ENCODE assay signal across 7 cellular contexts in genomic region chr3:113844622-113845222, GRCh38. TPM values are rescaled to one million over a fixed set of nuclear protein-coding genes. Genes with fewer than 3 reads are reported as not detected.
DNase-seq lines count a peak whose midpoint lies in the region; ATAC-seq and TF ChIP-seq lines count a peak whose summit lies in the region.

No MANE protein-coding gene starts in this region.

- H3K36me3 ChIP-seq in IMR-90 (ENCODE audit: control insufficient read depth, insufficient read depth, low read length): no peaks in the 10 kb centered on the region

- ATAC-seq in IMR-90 (ENCODE audit: low read depth): peak; percentile 80
- ATAC-seq in GM21390 (IDR thresholded peaks at IDR 0.05; ENCODE audit: unreplicated experiment): no peak
- no peak for ATAC-seq in GM21786 (IDR thresholded peaks at IDR 0.05; ENCODE audit: unreplicated experiment)

- no peak overlapping the region for H3K23ac ChIP-seq in IMR-90 (ENCODE audit: low read depth, low read length)

- no peaks in the 10 kb centered on the region for H4K20me1 ChIP-seq in IMR-90 (ENCODE audit: insufficient read depth, low read length)

- H3K56ac ChIP-seq in IMR-90 (ENCODE audit: extremely low read depth, insufficient read depth, low read length): no peak overlapping the region

- H3K9me3 ChIP-seq in IMR-90 (ENCODE audit: control insufficient read depth, insufficient read depth, low read length): no peaks in the 10 kb centered on the region

- TF ChIP-seq POLR2A in IMR-90 (IDR thresholded peaks at IDR 0.05; ENCODE audit: low read depth, low read length): no peak

- DNase-seq in ELR (ENCODE audit: low read depth) (peak; percentile 56), IMR-90 (peak; percentile 40), RPMI7951 (ENCODE audit: low read depth) (peak; percentile 49), fibroblast of peridontal ligament (ENCODE audit: extremely low read depth) (peak; percentile 68), retinal pigment epithelial cell (ENCODE audit: low read depth) (no peak)

- no peak overlapping the region for H2BK20ac ChIP-seq in IMR-90 (ENCODE audit: low read depth, low read length)

- no peak overlapping the region for H3K18ac ChIP-seq in IMR-90 (ENCODE audit: low read depth, low read length)

- no peak overlapping the region for H2AK9ac ChIP-seq in IMR-90 (replicated peaks; ENCODE audit: low read depth, low read length, poor library complexity)

- no TSS peak for BruUV-seq in IMR-90 (replicated peaks; lab: Mats Ljungman, UMichigan)

- TF ChIP-seq RAD21 in IMR-90 (IDR thresholded peaks at IDR 0.05; ENCODE audit: low read length): peak; percentile 62

- no peak overlapping the region for H3K27ac ChIP-seq in IMR-90 (ENCODE audit: insufficient read depth, low read length)

- H3K9ac ChIP-seq in IMR-90 (ENCODE audit: low read depth, low read length): no peak overlapping the region

- no peak overlapping the region for H2BK120ac ChIP-seq in IMR-90 (ENCODE audit: low read depth, low read length)

- no peak overlapping the region for H2BK15ac ChIP-seq in IMR-90 (ENCODE audit: low read depth, low read length)

- H3K4ac ChIP-seq in IMR-90 (ENCODE audit: low read depth, low read length): no peak overlapping the region

- peaks cover 9 to 14% of the 10 kb centered on the region in 2 experiments for H3K79me1 ChIP-seq in IMR-90 (ENCODE audit: low read depth in 1 of 2, low read length in 2 of 2)

- no peak overlapping the region for H2AFZ ChIP-seq in IMR-90 (replicated peaks; ENCODE audit: low read length, poor library complexity)

- dilution Hi-C loops in IMR-90 (cut with HindIII; ENCODE audit: low sequenced_read_pairs, unreplicated experiment): no loop called here

- H3K14ac ChIP-seq in IMR-90 (replicated peaks; ENCODE audit: low read depth, low read length): no peak overlapping the region

- no peak overlapping the region for H3K4me2 ChIP-seq in IMR-90 (ENCODE audit: low read depth, low read length)

- CTCF ChIA-PET in IMR-90 (lab: Yijun Ruan, JAX): interaction anchor here (0.6 to 1.8 kb wide), 16 partner anchors 9 to 454 kb away, joined by 3 to 10 read pairs (median 4); no protein-coding TSS in a partner anchor

- no CpG with 5 or more reads among the region's 4 CpGs for WGBS in IMR-90 (ENCODE audit: extremely low coverage in 2 of 2, insufficient read length in 1 of 2), 2 experiments

- H4K5ac ChIP-seq in IMR-90 (ENCODE audit: low read depth, low read length): no peak overlapping the region

- H4K91ac ChIP-seq in IMR-90 (ENCODE audit: insufficient read depth, low read depth, low read length): no peak overlapping the region

- H3K27me3 ChIP-seq in IMR-90 (ENCODE audit: control insufficient read depth, insufficient read depth, low read length): no peaks in the 10 kb centered on the region

- H3K9me1 ChIP-seq in IMR-90 (ENCODE audit: insufficient read depth, low read length): no peaks in the 10 kb centered on the region; the same call in 1 of the 2 replicates

- no peak overlapping the region for H4K8ac ChIP-seq in IMR-90 (ENCODE audit: low read depth in 2 of 2, low read length in 2 of 2)

- in situ Hi-C loops in IMR-90 (cut with MboI; ENCODE audit: low sequenced_read_pairs): loop anchor here (5.0 to 10.0 kb wide), 2 partner anchors 68 to 220 kb away; no protein-coding TSS in a partner anchor

- TF ChIP-seq CTCF in IMR-90 (conservative IDR thresholded peaks at IDR 0.05; ENCODE audit: low read depth, low read length) (peak; percentile 66), retinal pigment epithelial cell (conservative IDR thresholded peaks at IDR 0.05; ENCODE audit: low read depth, low read length) (peak; percentile 59)

- peaks cover 4% of the 10 kb centered on the region; the same call in 1 of the 2 replicates for H3K4me1 ChIP-seq in IMR-90 (ENCODE audit: control insufficient read depth, insufficient read depth, low read length)

- H2BK5ac ChIP-seq in IMR-90 (ENCODE audit: low read depth, low read length, poor library complexity, severe bottlenecking): no peak overlapping the region

- no peak overlapping the region for H2AK5ac ChIP-seq in IMR-90 (ENCODE audit: low read depth, low read length)

- intact Hi-C loops in IMR-90 (cut with micrococcal nuclease): loop anchor here (2.0 to 10.0 kb wide), 2 partner anchors 310 to 490 kb away; no protein-coding TSS in a partner anchor

- POLR2A ChIA-PET in IMR-90 (lab: Charles Lee; ENCODE audit: unreplicated experiment): no interaction called here

- H3K4me3 ChIP-seq in IMR-90 (ENCODE audit: insufficient read depth, low read depth, low read length) (no peak overlapping the region), retinal pigment epithelial cell (ENCODE audit: low read length) (no peak overlapping the region)

TF ChIP-seq in IMR-90, 13 proteins besides CTCF, POLR2A, EP300 and RAD21:
- TF ChIP-seq RCOR1 (IDR thresholded peaks at IDR 0.05; ENCODE audit: insufficient replicate concordance, low read length): no peak
- peak; percentile 51 for TF ChIP-seq SMC3 (IDR thresholded peaks at IDR 0.05; ENCODE audit: low read depth, low read length)

RNA-seq across cellular contexts. Expression of gene GRAMD1C, which starts 6.1 kb away (rescaled TPM):
- total RNA-seq in IMR-90 (2012; rRNA removed): 5.0 and 9.4 TPM in 2 replicates
- polyA plus RNA-seq in IMR-90 (2012; rRNA removed): 1.5 and 2.5 TPM in 2 replicates
- 0.16 TPM in 2 replicates for polyA plus RNA-seq in IMR-90 (2012; cell fraction: cytosol; rRNA removed)
- polyA plus RNA-seq in IMR-90 (2012; cell fraction: nucleus; rRNA removed; ENCODE audit: low replicate concordance): 0.41 and 4.2 TPM in 2 replicates
- total RNA-seq in RPMI7951 (2014; rRNA removed; shearing (Covaris generic)): 3.6 and 6.0 TPM in 2 replicates
